1 cellular context compared by ENCODE assay signal in the genomic region with DNA sequence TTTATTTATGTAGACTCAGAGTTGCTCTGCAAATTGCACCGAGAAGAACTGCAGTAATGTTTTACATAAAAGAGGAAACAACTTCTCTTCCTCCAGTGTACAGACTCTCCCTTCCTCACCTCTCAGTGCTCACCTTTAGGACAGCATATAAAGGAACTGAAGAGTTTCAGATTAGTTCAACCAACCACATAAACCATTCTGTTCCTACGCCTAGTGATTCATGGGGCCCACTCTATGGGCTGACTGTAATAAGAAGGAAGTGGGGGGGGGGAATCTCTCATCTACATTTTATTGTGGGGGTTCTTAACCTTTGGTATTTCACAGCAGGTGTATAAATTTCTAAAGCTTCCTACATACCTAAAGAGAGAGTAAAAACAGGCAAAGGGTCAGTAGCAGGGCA.
TF ChIP-seq lines count a peak whose summit lies in the region.

No MANE protein-coding gene starts in this region.

TF ChIP-seq in A549, 52 proteins besides CTCF, POLR2A, EP300 and RAD21 (continued from another document):
- TF ChIP-seq, protein P1, sequence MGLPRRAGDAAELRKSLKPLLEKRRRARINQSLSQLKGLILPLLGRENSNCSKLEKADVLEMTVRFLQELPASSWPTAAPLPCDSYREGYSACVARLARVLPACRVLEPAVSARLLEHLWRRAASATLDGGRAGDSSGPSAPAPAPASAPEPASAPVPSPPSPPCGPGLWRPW (IDR thresholded peaks at IDR 0.05), result no peak
- TF ChIP-seq CHD2 (IDR thresholded peaks at IDR 0.05; ENCODE audit: low read length, partially characterized antibody) (no peak), TP53 (CRISPR knock-in tag; IDR thresholded peaks at IDR 0.05) (no peak)
